ENCODE assay signal across 8 cellular contexts in genomic region chr14:51240804-51241380, GRCh38. TPM values are rescaled to one million over a fixed set of nuclear protein-coding genes. Genes with fewer than 3 reads are reported as not detected.
A peak's percentile ranks its signal among the peaks of the same experiment; 100 is the strongest.
DNase-seq lines count a peak whose midpoint lies in the region; ATAC-seq and TF ChIP-seq lines count a peak whose summit lies in the region.

No MANE protein-coding gene starts in this region.

- H3K27me3 ChIP-seq in H7 (ENCODE audit: control insufficient read depth, insufficient read depth, low read length), result no peaks in the 10 kb centered on the region
- H3K27me3 ChIP-seq in adrenal gland, result no peaks in the 10 kb centered on the region
- H3K27me3 ChIP-seq in iPS-20b (ENCODE audit: insufficient read depth, low read length), result no peaks in the 10 kb centered on the region
- no peaks in the 10 kb centered on the region for H3K27me3 ChIP-seq in subcutaneous abdominal adipose tissue (ENCODE audit: control insufficient read depth in 5 of 5, insufficient read depth in 4 of 5, low read length in 5 of 5)

- TF ChIP-seq CTCF in adrenal gland (IDR thresholded peaks at IDR 0.05), result no peak

- H3K9me3 ChIP-seq in adrenal gland (replicated peaks in 1 of 3) (no peaks in the 10 kb centered on the region), iPS-20b (ENCODE audit: insufficient read depth, low read depth, low read length) (no peaks in the 10 kb centered on the region), subcutaneous abdominal adipose tissue (ENCODE audit: control insufficient read depth in 5 of 5, low read length in 5 of 5) (no peaks in the 10 kb centered on the region)

- 14 to 18% (median 17%) methylated on average over 10 of the region's 10 CpGs for WGBS in adrenal gland, 4 donors

- peaks cover 9% of the 10 kb centered on the region for H3K36me3 Mint-ChIP-seq in activated T-cell treated with anti-CD3 and anti-CD28 coated beads, Interleukin-2, amount 50 U/mL, for 4 hours (ENCODE audit: insufficient read depth)

- no peak overlapping the region for H3K4me3 Mint-ChIP-seq in activated T-cell treated with anti-CD3 and anti-CD28 coated beads, Interleukin-2, amount 50 U/mL, for 4 hours

- ATAC-seq in HG02870 (IDR thresholded peaks at IDR 0.05; ENCODE audit: unreplicated experiment), result no peak
- ATAC-seq in activated T-cell treated with anti-CD3 and anti-CD28 coated beads, Interleukin-2, amount 50 U/mL, for 4 hours, result no peak

- no peaks in the 10 kb centered on the region for H3K27me3 Mint-ChIP-seq in activated T-cell treated with anti-CD3 and anti-CD28 coated beads, Interleukin-2, amount 50 U/mL, for 4 hours (ENCODE audit: low read depth)

- H3K9ac ChIP-seq in iPS-20b (ENCODE audit: low read depth, low read length), result peak overlapping the region; percentile 97
- H3K9ac ChIP-seq in subcutaneous abdominal adipose tissue (ENCODE audit: low read length in 5 of 5), result peak overlapping the region; percentile 80 to 93 (median 90)

- H3K9me3 Mint-ChIP-seq in activated T-cell treated with anti-CD3 and anti-CD28 coated beads, Interleukin-2, amount 50 U/mL, for 4 hours, result no peaks in the 10 kb centered on the region

- peaks cover 5% of the 10 kb centered on the region; the same call in 1 of the 2 replicates for H3K36me3 ChIP-seq in H7 (replicated peaks; ENCODE audit: control insufficient read depth, insufficient read depth, low read length)
- H3K36me3 ChIP-seq in adrenal gland (replicated peaks in 1 of 2), result no peaks in the 10 kb centered on the region
- peaks cover 23% of the 10 kb centered on the region for H3K36me3 ChIP-seq in iPS-20b (ENCODE audit: insufficient read depth, low read depth, low read length)
- peaks cover 0 to 13% (median 8%) of the 10 kb centered on the region in 5 donors for H3K36me3 ChIP-seq in subcutaneous abdominal adipose tissue (ENCODE audit: control insufficient read depth in 5 of 5, insufficient read depth in 5 of 5, low read length in 5 of 5)

- peaks cover 30% of the 10 kb centered on the region for H3K4me1 Mint-ChIP-seq in activated T-cell treated with anti-CD3 and anti-CD28 coated beads, Interleukin-2, amount 50 U/mL, for 4 hours (ENCODE audit: low read depth)

- peak overlapping the region in 3 of 5 donors; percentile 65 to 86 (median 81) for H3K27ac ChIP-seq in adrenal gland
- H3K27ac ChIP-seq in iPS-20b (ENCODE audit: low read length), result peak overlapping the region; percentile 81
- peak overlapping the region; percentile 76 for H3K27ac ChIP-seq in subcutaneous abdominal adipose tissue (ENCODE audit: low read depth, low read length)

- H3K4me1 ChIP-seq in adrenal gland (replicated peaks in 1 of 2) (peaks cover 11 to 49% of the 10 kb centered on the region in 2 donors), iPS-20b (ENCODE audit: insufficient read depth, low read length) (peaks cover 29% of the 10 kb centered on the region), subcutaneous abdominal adipose tissue (ENCODE audit: control insufficient read depth in 5 of 5, insufficient read depth in 5 of 5, low read length in 5 of 5) (peaks cover 0 to 32% (median 20%) of the 10 kb centered on the region in 5 donors)

- DNase-seq in H7 (no peak), adrenal gland (no peak), GM19238 (ENCODE audit: insufficient read length, low spot score) (no peak), retina (no peak)
- no peak for DNase-seq in activated T-cell treated with anti-CD3 and anti-CD28 coated beads, Interleukin-2, amount 50 U/mL, for 4 hours

- no peak for TF ChIP-seq POLR2A in adrenal gland (IDR thresholded peaks at IDR 0.05)

- intact Hi-C loops in adrenal gland (cut with DNase I), result no loop called here

- H3K4me3 ChIP-seq in H7 (ENCODE audit: insufficient read depth, low read depth, low read length), result peak overlapping the region; percentile 93
- H3K4me3 ChIP-seq in adrenal gland, result peak overlapping the region; percentile 74 to 88 (median 84)
- peak overlapping the region; percentile 92 for H3K4me3 ChIP-seq in iPS-20b (ENCODE audit: low read length)
- peak overlapping the region; percentile 90 to 99 (median 97) for H3K4me3 ChIP-seq in subcutaneous abdominal adipose tissue (ENCODE audit: low read depth in 1 of 5, low read length in 5 of 5)

RNA-seq across cellular contexts. Expression of gene TMX1, which starts 0.8 kb away (rescaled TPM):
- 51.4 and 58.5 TPM in 2 replicates for total RNA-seq in H7 (2014; rRNA removed; shearing (Covaris generic))
- total RNA-seq in adrenal gland, result 10 to 100 TPM; 17.0 to 43.1 (median 32.8) TPM
- polyA plus RNA-seq in adrenal gland, result 10 to 100 TPM in 1 of 3 donors, 1 to 10 TPM in 2; 4.2 to 30.2 (median 5.5) TPM
- total RNA-seq in activated T-cell treated with anti-CD3 and anti-CD28 coated beads, Interleukin-2, amount 50 U/mL, for 4 hours, result 10 to 100 TPM; 50.7 to 60.5 (median 60.2) TPM
